ENCODE assay signal across 24 cellular contexts in genomic region chr14:77086951-77087350, GRCh38. TPM values are rescaled to one million over a fixed set of nuclear protein-coding genes. Genes with fewer than 3 reads are reported as not detected.
DNase-seq lines count a peak whose midpoint lies in the region; ATAC-seq and TF ChIP-seq lines count a peak whose summit lies in the region.
"Had no signal": no experiment of that assay in that cellular context is flagged by ENCODE, and none has a peak within 500 bp of the region (broad histone marks: within the 10 kb centered on the region; RNA-seq: fewer than 3 reads in every experiment).

No MANE protein-coding gene starts in this region.

- no peak overlapping the region for H2AFZ ChIP-seq in neural progenitor cell (replicated peaks)

- peaks cover 28% of the 10 kb centered on the region for H3F3A ChIP-seq in neural progenitor cell (ENCODE audit: low read depth)

- H3K36me3 ChIP-seq in neural progenitor cell, result no peaks in the 10 kb centered on the region
- H3K36me3 ChIP-seq in CD8-positive, alpha-beta T cell (ENCODE audit: insufficient read depth, low read length), result no peaks in the 10 kb centered on the region
- H3K36me3 ChIP-seq: BLaER1, sigmoid colon, tibial artery had no signal

- no peak overlapping the region for H3K9ac ChIP-seq in neural progenitor cell
- H3K9ac ChIP-seq: BLaER1, parathyroid adenoma had no signal

- no peaks in the 10 kb centered on the region for H3K9me3 Mint-ChIP-seq in endothelial cell (ENCODE audit: unreplicated experiment)
- H3K9me3 Mint-ChIP-seq in neural progenitor cell, result peaks cover 18% of the 10 kb centered on the region
- H3K9me3 Mint-ChIP-seq in CD8-positive, alpha-beta T cell, result peaks cover 12% of the 10 kb centered on the region

- no peak overlapping the region for H3K4me3 ChIP-seq in neural progenitor cell
- no peak overlapping the region for H3K4me3 ChIP-seq in CD8-positive, alpha-beta T cell (ENCODE audit: low read depth, low read length)
- H3K4me3 ChIP-seq: BLaER1, sigmoid colon, tibial artery had no signal

- CTCF ChIA-PET in GM10248 (lab: Yijun Ruan, JAX), result interaction anchor here (1.3 to 10.1 kb wide), 9 partner anchors 8 to 216 kb away, joined by 3 to 189 read pairs (median 15); no protein-coding TSS in a partner anchor
- CTCF ChIA-PET in CD8-positive, alpha-beta T cell (lab: Charles Lee), result interaction anchor here (0.9 to 6.7 kb wide), 8 partner anchors 13 to 214 kb away, joined by 3 to 40 read pairs (median 3); no protein-coding TSS in a partner anchor

- peaks cover 49% of the 10 kb centered on the region for H3K4me1 ChIP-seq in neural progenitor cell
- H3K4me1 ChIP-seq in CD8-positive, alpha-beta T cell (ENCODE audit: insufficient read depth, low read length), result peaks cover 6% of the 10 kb centered on the region
- H3K4me1 ChIP-seq: sigmoid colon, tibial artery had no signal

- peaks cover 5% of the 10 kb centered on the region for H3K36me3 Mint-ChIP-seq in T-helper 17 cell (ENCODE audit: low read depth)
- H3K36me3 Mint-ChIP-seq in endothelial cell (ENCODE audit: low read depth, unreplicated experiment), result no peaks in the 10 kb centered on the region
- peaks cover 4% of the 10 kb centered on the region for H3K36me3 Mint-ChIP-seq in neural progenitor cell
- H3K36me3 Mint-ChIP-seq in CD8-positive, alpha-beta T cell, result peaks cover 2% of the 10 kb centered on the region

- H4K20me1 ChIP-seq in neural progenitor cell (ENCODE audit: low read depth), result no peaks in the 10 kb centered on the region
- H4K20me1 ChIP-seq: BLaER1 had no signal

- peak overlapping the region; percentile 95 for H3K27ac ChIP-seq in 22Rv1
- H3K27ac ChIP-seq in neural progenitor cell, result no peak overlapping the region
- no peak overlapping the region for H3K27ac ChIP-seq in CD8-positive, alpha-beta T cell (ENCODE audit: low read depth, low read length)
- H3K27ac ChIP-seq: BLaER1, sigmoid colon, tibial artery had no signal

- no peaks in the 10 kb centered on the region for H3K79me2 ChIP-seq in neural progenitor cell (ENCODE audit: low read depth)
- H3K79me2 ChIP-seq: parathyroid adenoma had no signal

- POLR2A ChIA-PET in GM10248 (lab: Yijun Ruan, JAX), result no interaction called here
- POLR2A ChIA-PET in CD8-positive, alpha-beta T cell (lab: Charles Lee), result no interaction called here

- no peak for DNase-seq in T-helper 17 cell
- DNase-seq in endothelial cell (ENCODE audit: low spot score), result no peak
- no peak for DNase-seq in neural progenitor cell (ENCODE audit: low spot score)
- DNase-seq in GM10248 (ENCODE audit: extremely low spot score), result no peak
- no peak for DNase-seq in CD8-positive, alpha-beta T cell
- no peak for DNase-seq in SIG-M5 (lab: John Stamatoyannopoulos, UW)
- DNase-seq: activated CD4-positive, alpha-beta T cell treated with anti-CD3 and anti-CD28 coated beads for 4 hours; activated effector memory CD4-positive, alpha-beta T cell treated with Interleukin-2 at 50 U/mL for 16 hours; caudate nucleus; foreskin melanocyte; kidney; naive B cell; NCI-H1436; NCI-H524 treated with DMSO at 0.1 percent for 48 hours; sigmoid colon; SW 1271; tibial artery had no signal

- H3K4me1 Mint-ChIP-seq in T-helper 17 cell (peaks cover 28% of the 10 kb centered on the region), endothelial cell (ENCODE audit: unreplicated experiment) (peaks cover 19% of the 10 kb centered on the region), neural progenitor cell (peaks cover 46% of the 10 kb centered on the region)
- peaks cover 4% of the 10 kb centered on the region for H3K4me1 Mint-ChIP-seq in CD8-positive, alpha-beta T cell (ENCODE audit: low read depth)
- H3K4me1 Mint-ChIP-seq: naive B cell had no signal

- no peaks in the 10 kb centered on the region for H3K27me3 Mint-ChIP-seq in T-helper 17 cell
- H3K27me3 Mint-ChIP-seq in endothelial cell (ENCODE audit: unreplicated experiment), result peaks cover 10% of the 10 kb centered on the region
- no peaks in the 10 kb centered on the region for H3K27me3 Mint-ChIP-seq in neural progenitor cell (ENCODE audit: insufficient read depth, low read depth)
- H3K27me3 Mint-ChIP-seq in CD8-positive, alpha-beta T cell (ENCODE audit: low read depth), result peaks cover 4% of the 10 kb centered on the region

- no peak overlapping the region for H3K4me2 ChIP-seq in neural progenitor cell
- H3K4me2 ChIP-seq: BLaER1 had no signal

- TF ChIP-seq CTCF in 22Rv1 (IDR thresholded peaks at IDR 0.05) (no peak), endothelial cell (IDR thresholded peaks at IDR 0.05; ENCODE audit: unreplicated experiment) (no peak), neural progenitor cell (IDR thresholded peaks at IDR 0.05) (no peak), GM10248 (IDR thresholded peaks at IDR 0.05; ENCODE audit: control extremely low read depth, extremely low read depth, low read depth, missing control alignments) (no peak)
- no peak for TF ChIP-seq CTCF in CD8-positive, alpha-beta T cell (IDR thresholded peaks at IDR 0.05)

- no peak for ATAC-seq in T-helper 17 cell
- no peak for ATAC-seq in CD8-positive, alpha-beta T cell
- no peak for ATAC-seq in GM18517 (IDR thresholded peaks at IDR 0.05; ENCODE audit: unreplicated experiment)

- H3K4me3 Mint-ChIP-seq in T-helper 17 cell (no peak overlapping the region), endothelial cell (ENCODE audit: unreplicated experiment) (no peak overlapping the region), neural progenitor cell (no peak overlapping the region)
- H3K4me3 Mint-ChIP-seq in CD8-positive, alpha-beta T cell, result no peak overlapping the region
- H3K4me3 Mint-ChIP-seq: naive B cell had no signal

- no peaks in the 10 kb centered on the region for H3K27me3 ChIP-seq in neural progenitor cell
- H3K27me3 ChIP-seq in CD8-positive, alpha-beta T cell (ENCODE audit: insufficient read depth, low read length), result no peaks in the 10 kb centered on the region
- H3K27me3 ChIP-seq: BLaER1, sigmoid colon had no signal

- H3K27ac Mint-ChIP-seq in T-helper 17 cell (peak overlapping the region; percentile 95), endothelial cell (ENCODE audit: unreplicated experiment) (peak overlapping the region; percentile 90), neural progenitor cell (peak overlapping the region; percentile 96)
- no peak overlapping the region for H3K27ac Mint-ChIP-seq in CD8-positive, alpha-beta T cell

- intact Hi-C loops in CD8-positive, alpha-beta T cell (cut with DNase I, micrococcal nuclease), result no loop called here

- H3K9me3 ChIP-seq in T-helper 17 cell (ENCODE audit: control insufficient read depth, low read length, poor library complexity, severe bottlenecking) (peaks cover 6% of the 10 kb centered on the region), neural progenitor cell (ENCODE audit: low read depth) (no peaks in the 10 kb centered on the region)
- no peaks in the 10 kb centered on the region for H3K9me3 ChIP-seq in CD8-positive, alpha-beta T cell (ENCODE audit: low read length)

RNA-seq across cellular contexts. Expression of gene CIPC, which starts 11.1 kb away (rescaled TPM):
- 10 to 100 TPM; 11.2 to 13.4 TPM for total RNA-seq in T-helper 17 cell
- total RNA-seq in endothelial cell (ENCODE audit: unreplicated experiment), result 42.4 TPM
- 22.5 and 24.3 TPM in 2 replicates for total RNA-seq in neural progenitor cell (ENCODE audit: low replicate concordance)
- 1 to 10 TPM; 6.0 to 6.3 TPM for total RNA-seq in CD8-positive, alpha-beta T cell

RNA-seq across cellular contexts. Expression of gene ZDHHC22, which starts 54.6 kb away (rescaled TPM):
- total RNA-seq in T-helper 17 cell, result not detected
- 12.0 TPM for total RNA-seq in endothelial cell (ENCODE audit: unreplicated experiment)
- total RNA-seq in neural progenitor cell (ENCODE audit: low replicate concordance), result 0.07 and 0.31 TPM in 2 replicates
- total RNA-seq in CD8-positive, alpha-beta T cell, result not detected
- total RNA-seq: dermis blood vessel endothelial cell, epithelial cell of proximal tubule, kidney, lung microvascular endothelial cell had no signal

RNA-seq across cellular contexts. Expression of gene IRF2BPL, which starts 58.4 kb away (rescaled TPM):
- total RNA-seq in T-helper 17 cell, result 10 to 100 TPM; 41.9 to 51.7 TPM
- 8.6 TPM for total RNA-seq in endothelial cell (ENCODE audit: unreplicated experiment)
- total RNA-seq in neural progenitor cell (ENCODE audit: low replicate concordance), result 4.8 and 14.9 TPM in 2 replicates
- total RNA-seq in CD8-positive, alpha-beta T cell, result 10 to 100 TPM; 53.7 to 53.9 TPM
